ENCODE assay signal across 22 cellular contexts in the genomic region with DNA sequence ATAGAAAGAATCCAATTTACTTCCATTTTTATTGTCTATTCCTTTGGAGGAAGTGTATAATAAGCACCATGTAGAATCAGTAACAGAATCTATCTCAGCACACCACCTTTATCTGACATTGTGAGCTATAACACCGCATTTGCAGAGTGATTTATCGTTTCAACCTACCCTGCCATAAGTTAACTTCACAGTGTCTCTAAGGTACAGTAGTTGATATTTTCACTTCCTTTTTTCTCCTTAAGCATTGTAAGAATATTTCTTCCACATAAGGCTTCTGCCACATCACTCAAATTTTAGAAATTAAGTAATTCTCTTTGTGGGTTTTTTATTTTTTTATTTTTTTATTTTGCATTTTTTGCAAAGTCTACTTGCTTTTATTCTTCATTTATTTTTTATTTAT.
"Had no signal": no experiment of that assay in that cellular context is flagged by ENCODE, and none has a peak within 500 bp of the region (broad histone marks: within the 10 kb centered on the region; RNA-seq: fewer than 3 reads in every experiment).

No MANE protein-coding gene starts in this region.

- DNase-seq: Karpas-422, KG1, MG63, NCI-H1092 treated with DMSO at 0.1 percent for 48 hours, NCI-H1436, NCI-H187, NCI-H2029, NCI-H2081 treated with DMSO at 0.1 percent for 48 hours, NCI-H2171, NCI-H226, NCI-H446, NCI-H510A, NCI-H524 treated with DMSO at 0.1 percent for 48 hours, NCI-H69, NCI-H774, Right ventricle myocardium superior, RPMI8226, SIG-M5 had no signal

- FAIRE-seq: HepG2, RCC 7860 had no signal

- H3K4me3 ChIP-seq: MG63, SJSA1, SK-N-MC had no signal

- H3K27me3 ChIP-seq: MG63, SJSA1 had no signal

- H3K4me1 ChIP-seq: SJSA1 had no signal

- ATAC-seq: HepG2 had no signal

- H3K36me3 ChIP-seq: MG63, SJSA1 had no signal

- H3K27ac ChIP-seq: SJSA1, SK-N-MC had no signal

- H3K9me3 ChIP-seq: MG63, SJSA1 had no signal
